ENCODE assay signal across 1 cellular context in genomic region chr12:24840046-24840800, GRCh38.
A peak's percentile ranks its signal among the peaks of the same experiment; 100 is the strongest.
TF ChIP-seq lines count a peak whose summit lies in the region.

No MANE protein-coding gene starts in this region.

TF ChIP-seq in GM12878, 131 proteins besides CTCF, POLR2A, EP300 and RAD21 (continued from another document):
- TF ChIP-seq ZBTB11 (CRISPR knock-in tag; IDR thresholded peaks at IDR 0.05) (no peak), SMAD1 (IDR thresholded peaks at IDR 0.05; ENCODE audit: low read depth, partially characterized antibody) (no peak), ZNF687 (IDR thresholded peaks at IDR 0.05) (peak; percentile 25; the same call in 1 of the 2 replicates), ZBTB40 (IDR thresholded peaks at IDR 0.05; ENCODE audit: borderline replicate concordance) (no peak), SREBF1 (IDR thresholded peaks at IDR 0.05; ENCODE audit: low read length) (no peak), NR2F1 (conservative IDR thresholded peaks at IDR 0.05) (peak; percentile 45), WRNIP1 (IDR thresholded peaks at IDR 0.05; ENCODE audit: borderline replicate concordance, low read depth, low read length) (no peak), JUND (IDR thresholded peaks at IDR 0.05; ENCODE audit: low read depth, low read length) (no peak), ZNF592 (IDR thresholded peaks at IDR 0.05) (no peak), CBX5 (IDR thresholded peaks at IDR 0.05; ENCODE audit: low read depth) (no peak), NR2C1 (IDR thresholded peaks at IDR 0.05) (peak; percentile 16; the same call in 1 of the 2 replicates), ATF2 (IDR thresholded peaks at IDR 0.05; ENCODE audit: low read length) (0 out of 2 replicates have a peak, but pooled peaks have one; percentile 35), ZNF207 (IDR thresholded peaks at IDR 0.05; ENCODE audit: borderline replicate concordance) (no peak), ASH2L (IDR thresholded peaks at IDR 0.05; ENCODE audit: borderline replicate concordance, low read depth) (no peak), CBFB (IDR thresholded peaks at IDR 0.05; ENCODE audit: low read depth) (peak; percentile 56; the same call in 1 of the 2 replicates), EED (IDR thresholded peaks at IDR 0.05; ENCODE audit: low read depth) (0 out of 2 replicates have a peak, but pooled peaks have one; percentile 27), CREB1 (IDR thresholded peaks at IDR 0.05; ENCODE audit: low read depth) (peak; percentile 32; the same call in 1 of the 2 replicates), JUNB (IDR thresholded peaks at IDR 0.05) (peak; percentile 76), TARDBP (IDR thresholded peaks at IDR 0.05; ENCODE audit: borderline replicate concordance) (no peak)
TF ChIP-seq in GM12878: peak in this region for 15.
